19 cellular contexts compared by ENCODE assay signal in genomic region chr2:235911633-235912032, GRCh38.
"Had no signal": no experiment of that assay in that cellular context is flagged by ENCODE, and none has a peak within 500 bp of the region (broad histone marks: within the 10 kb centered on the region; RNA-seq: fewer than 3 reads in every experiment).

No MANE protein-coding gene starts in this region.

- H3K4me3 Mint-ChIP-seq: dendritic cell treated with granulocyte-macrophage colony-stimulating factor and Interleukin-4, amounts not matched to agents 40 ng/mL and 50 ng/mL, for 4 days; effector memory CD8-positive, alpha-beta T cell; immature natural killer cell; memory B cell; naive thymus-derived CD4-positive, alpha-beta T cell; type B pancreatic cell had no signal

- H3K27me3 Mint-ChIP-seq: dendritic cell treated with granulocyte-macrophage colony-stimulating factor and Interleukin-4, amounts not matched to agents 40 ng/mL and 50 ng/mL, for 4 days; effector memory CD8-positive, alpha-beta T cell; progenitor cell of endocrine pancreas; type B pancreatic cell had no signal

- ATAC-seq: effector memory CD8-positive, alpha-beta T cell; gastroesophageal sphincter; lower lobe of right lung; naive thymus-derived CD4-positive, alpha-beta T cell; pancreas; right cardiac atrium had no signal

- H3K36me3 ChIP-seq: neutrophil had no signal

- H3K9me3 Mint-ChIP-seq: type B pancreatic cell had no signal

- H3K27me3 ChIP-seq: esophagus squamous epithelium, gastroesophageal sphincter, neutrophil, pancreas had no signal

- H3K4me1 ChIP-seq: esophagus squamous epithelium, gastroesophageal sphincter, left ventricle myocardium inferior, lower lobe of right lung, pancreas had no signal

- H3K9me3 ChIP-seq: esophagus squamous epithelium, gastroesophageal sphincter, neutrophil, pancreas had no signal

- H3K4me1 Mint-ChIP-seq: naive thymus-derived CD4-positive, alpha-beta T cell had no signal

- H3K4me2 ChIP-seq: smooth muscle cell had no signal

- DNase-seq: effector memory CD8-positive, alpha-beta T cell; esophagus squamous epithelium; foreskin fibroblast; glutamatergic neuron; immature natural killer cell; left ventricle myocardium inferior; lower lobe of right lung; naive thymus-derived CD4-positive, alpha-beta T cell; pancreas; right cardiac atrium; stimulated activated CD4-positive, alpha-beta T cell treated with anti-CD3 and anti-CD28 coated beads, Interleukin-2, amount 100 ng/mL, for 48 hours; stimulated activated naive CD4-positive, alpha-beta T cell treated with Interleukin-2 at 50 U/mL for 16 hours had no signal

- H3K4me3 ChIP-seq: esophagus squamous epithelium, gastroesophageal sphincter, left ventricle myocardium inferior, lower lobe of right lung, pancreas, smooth muscle cell had no signal

- H3K27ac ChIP-seq: esophagus squamous epithelium, gastroesophageal sphincter, left ventricle myocardium inferior, lower lobe of right lung, neutrophil, pancreas had no signal

- H3K27ac Mint-ChIP-seq: dendritic cell treated with granulocyte-macrophage colony-stimulating factor and Interleukin-4, amounts not matched to agents 40 ng/mL and 50 ng/mL, for 4 days; effector memory CD8-positive, alpha-beta T cell; immature natural killer cell; memory B cell; naive thymus-derived CD4-positive, alpha-beta T cell; progenitor cell of endocrine pancreas; type B pancreatic cell had no signal

- H3K36me3 Mint-ChIP-seq: memory B cell; naive thymus-derived CD4-positive, alpha-beta T cell had no signal
